In the genomic region with DNA sequence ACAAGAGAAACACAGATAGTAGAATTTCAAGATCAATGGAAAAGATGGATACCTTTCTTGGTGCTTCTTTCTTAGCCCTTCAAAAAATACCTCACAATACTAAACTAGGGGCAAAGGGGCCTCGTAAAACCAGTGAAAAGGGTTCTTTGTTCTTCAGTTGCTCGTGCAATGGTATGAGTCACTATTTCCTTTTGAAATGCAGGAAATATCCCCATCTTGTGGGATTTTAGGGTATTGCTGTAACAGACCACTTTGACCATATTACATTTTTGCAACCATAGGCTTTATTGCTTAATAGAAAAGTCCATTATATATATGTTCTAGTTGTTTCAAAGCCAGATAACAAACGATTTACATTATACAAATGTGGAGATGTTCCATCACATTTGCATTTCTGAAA, we compare ENCODE assay signal across 8 cellular contexts.
A peak's percentile ranks its signal among the peaks of the same experiment; 100 is the strongest.
DNase-seq lines count a peak whose midpoint lies in the region; ATAC-seq and FAIRE-seq lines count a peak whose summit lies in the region.

No MANE protein-coding gene starts in this region.

- DNase-seq in NCI-H748 (lab: John Stamatoyannopoulos, UW; ENCODE audit: unreplicated experiment) (peak; percentile 23), NCI-H748 treated with DMSO at 0.1 percent for 48 hours (lab: John Stamatoyannopoulos, UW) (no peak), RCC 7860 (ENCODE audit: low spot score) (peak; percentile 54), glomerular visceral epithelial cell (ENCODE audit: extremely low spot score) (peak; percentile 8), Ammon's horn (ENCODE audit: low spot score) (no peak)
- DNase-seq in activated effector memory CD4-positive, alpha-beta T cell treated with Interleukin-2 at 50 U/mL for 16 hours, result no peak

- FAIRE-seq in RCC 7860 (lab: Jason Lieb, UNC), result peak; percentile 17

- ATAC-seq in HG02642 (IDR thresholded peaks at IDR 0.05; ENCODE audit: poor library complexity, unreplicated experiment) (peak; percentile 68), GM21528 (IDR thresholded peaks at IDR 0.05; ENCODE audit: low FRiP score, unreplicated experiment) (no peak)

Comparison
In these comparisons a context has a peak if more than half of its experiments do, and no peak if none do; other contexts are left out.
1. DNase-seq: peak in NCI-H748 (single experiment), RCC 7860 (single experiment) and glomerular visceral epithelial cell (single experiment); none in NCI-H748 treated with DMSO at 0.1 percent for 48 hours (single experiment), activated effector memory CD4-positive, alpha-beta T cell treated with Interleukin-2 at 50 U/mL for 16 hours (single experiment) and Ammon's horn (single experiment).